In genomic region chr19:2610637-2611482, GRCh38 we compare ENCODE assay signal across 8 cellular contexts.
DNase-seq lines count a peak whose midpoint lies in the region; ATAC-seq and TF ChIP-seq lines count a peak whose summit lies in the region.

No MANE protein-coding gene starts in this region.

- H3K27ac Mint-ChIP-seq in activated naive CD4-positive, alpha-beta T cell treated with anti-CD3 and anti-CD28 coated beads for 36 hours = peak overlapping the region; percentile 81

- H3K4me3 ChIP-seq in AG09309 (ENCODE audit: control insufficient read depth, low read depth, low read length) (peak overlapping the region; percentile 39), SJCRH30 (peak overlapping the region; percentile 33), suprapubic skin (peak overlapping the region; percentile 52)

- no peaks in the 10 kb centered on the region for H3K36me3 ChIP-seq in SJCRH30
- H3K36me3 ChIP-seq in suprapubic skin = no peaks in the 10 kb centered on the region

- 30% methylated on average over 14 of the region's 46 CpGs for WGBS in suprapubic skin

- peak; percentile 84 for DNase-seq in AG09309 (ENCODE audit: low read depth)
- peak; percentile 80 for DNase-seq in HuH-7 (ENCODE audit: low spot score)
- DNase-seq in SJCRH30 = peak; percentile 85 to 90
- DNase-seq in activated naive CD4-positive, alpha-beta T cell treated with anti-CD3 and anti-CD28 coated beads for 36 hours = peak; percentile 95
- DNase-seq in globus pallidus (ENCODE audit: low spot score) = peak; percentile 73
- DNase-seq in omental fat pad (ENCODE audit: low spot score) = peak; percentile 96
- peak; percentile 94 to 95 for DNase-seq in suprapubic skin (ENCODE audit: low spot score in 2 of 2)

- CTCF ChIA-PET in activated naive CD4-positive, alpha-beta T cell treated with anti-CD3 and anti-CD28 coated beads for 36 hours (lab: Charles Lee) = interaction anchor here (0.6 to 7.0 kb wide), 30 partner anchors 8 to 583 kb away, joined by 3 to 92 read pairs (median 5); partner anchors contain the start of gene GADD45B

- no peak overlapping the region for H3K27ac ChIP-seq in SJCRH30
- H3K27ac ChIP-seq in suprapubic skin = peak overlapping the region; percentile 59

- H3K4me3 Mint-ChIP-seq in activated naive CD4-positive, alpha-beta T cell treated with anti-CD3 and anti-CD28 coated beads for 36 hours = peak overlapping the region; percentile 81

- no peak for TF ChIP-seq EP300 in suprapubic skin (IDR thresholded peaks at IDR 0.05)

- intact Hi-C loops in activated naive CD4-positive, alpha-beta T cell treated with anti-CD3 and anti-CD28 coated beads for 36 hours (cut with micrococcal nuclease) = loop anchor here (1.0 to 10.0 kb wide), 4 partner anchors 49 to 516 kb away; partner anchors contain the start of genes IZUMO4, MOB3A, PLEKHJ1 and SF3A2

- ATAC-seq in GM18520 (IDR thresholded peaks at IDR 0.05; ENCODE audit: unreplicated experiment) (peak; percentile 29), omental fat pad (ENCODE audit: low FRiP score) (peak; percentile 96)

- H3K27me3 ChIP-seq in SJCRH30 = peaks cover 5% of the 10 kb centered on the region; the same call in 1 of the 2 replicates
- H3K27me3 ChIP-seq in suprapubic skin = peaks cover 2% of the 10 kb centered on the region

- TF ChIP-seq CTCF in AG09309 (IDR thresholded peaks at IDR 0.05; ENCODE audit: control insufficient read depth, insufficient read depth, low read depth, low read length, missing control alignments) (peak; percentile 96), omental fat pad (IDR thresholded peaks at IDR 0.05) (peak in 2 of 3 donors; percentile 85 to 99), suprapubic skin (IDR thresholded peaks at IDR 0.05) (peak; percentile 96 to 98)

- TF ChIP-seq POLR2A in suprapubic skin (IDR thresholded peaks at IDR 0.05) = no peak

- no peaks in the 10 kb centered on the region for H3K36me3 Mint-ChIP-seq in activated naive CD4-positive, alpha-beta T cell treated with anti-CD3 and anti-CD28 coated beads for 36 hours (ENCODE audit: low read depth)

- H3K4me1 Mint-ChIP-seq in activated naive CD4-positive, alpha-beta T cell treated with anti-CD3 and anti-CD28 coated beads for 36 hours (ENCODE audit: low read depth) = peaks cover 46% of the 10 kb centered on the region

- H3K9me3 ChIP-seq in SJCRH30 (replicated peaks) (no peaks in the 10 kb centered on the region), suprapubic skin (no peaks in the 10 kb centered on the region)

- peaks cover 8% of the 10 kb centered on the region for H3K9me3 Mint-ChIP-seq in activated naive CD4-positive, alpha-beta T cell treated with anti-CD3 and anti-CD28 coated beads for 36 hours

- H3K27me3 Mint-ChIP-seq in activated naive CD4-positive, alpha-beta T cell treated with anti-CD3 and anti-CD28 coated beads for 36 hours (ENCODE audit: low read depth) = peaks cover 4% of the 10 kb centered on the region

- H3K4me1 ChIP-seq in SJCRH30 (no peaks in the 10 kb centered on the region), suprapubic skin (peaks cover 21% of the 10 kb centered on the region)
